ENCODE assay signal across 18 cellular contexts in genomic region chr5:29218138-29218537, GRCh38.
DNase-seq lines count a peak whose midpoint lies in the region; ATAC-seq lines count a peak whose summit lies in the region.
"Had no signal": no experiment of that assay in that cellular context is flagged by ENCODE, and none has a peak within 500 bp of the region (broad histone marks: within the 10 kb centered on the region; RNA-seq: fewer than 3 reads in every experiment).

No MANE protein-coding gene starts in this region.

- no peaks in the 10 kb centered on the region for H3K27me3 ChIP-seq in neuron (ENCODE audit: insufficient read depth, low read length)
- H3K27me3 ChIP-seq: body of pancreas, upper lobe of left lung had no signal

- DNase-seq in NCI-H146 (lab: John Stamatoyannopoulos, UW) (peak; percentile 2), NCI-H146 treated with DMSO at 0.1 percent for 48 hours (lab: John Stamatoyannopoulos, UW; ENCODE audit: unreplicated experiment) (no peak), NCI-H1105 treated with DMSO at 0.1 percent for 48 hours (lab: John Stamatoyannopoulos, UW) (peak; percentile 35), SK-N-DZ (ENCODE audit: low spot score) (peak; percentile 34)
- DNase-seq: activated CD4-positive, alpha-beta T cell treated with anti-CD3 and anti-CD28 coated beads, Interleukin-2, amount 50 U/mL, for 48 hours; activated naive CD4-positive, alpha-beta T cell treated with anti-CD3 and anti-CD28 coated beads, Interleukin-2, amount 50 U/mL, for 16 hours; activated T-cell treated with anti-CD3 and anti-CD28 coated beads, Interleukin-2, amount 50 U/mL, for 24 hours; body of pancreas; cortex of kidney; naive thymus-derived CD4-positive, alpha-beta T cell; stimulated activated naive CD4-positive, alpha-beta T cell treated with Interleukin-2 at 50 U/mL for 16 hours; upper lobe of left lung had no signal

- no peaks in the 10 kb centered on the region for H3K36me3 ChIP-seq in neuron (ENCODE audit: insufficient read depth, low read length)
- H3K36me3 ChIP-seq: upper lobe of left lung had no signal

- peak overlapping the region; percentile 26 for H2AFZ ChIP-seq in neuron (ENCODE audit: low read depth, low read length)

- no peaks in the 10 kb centered on the region for H3K4me1 ChIP-seq in neuron (ENCODE audit: insufficient read depth, low read length)
- H3K4me1 ChIP-seq: body of pancreas, upper lobe of left lung had no signal

- no peak overlapping the region for H3K4me3 ChIP-seq in neuron (ENCODE audit: low read length)
- H3K4me3 ChIP-seq: body of pancreas, GM12878, upper lobe of left lung had no signal

- no peaks in the 10 kb centered on the region for H3K9me3 ChIP-seq in neuron (ENCODE audit: low read length)
- H3K9me3 ChIP-seq: body of pancreas, upper lobe of left lung had no signal

- ATAC-seq in GM18868 (IDR thresholded peaks at IDR 0.05; ENCODE audit: unreplicated experiment) (no peak), GM18517 (IDR thresholded peaks at IDR 0.05; ENCODE audit: unreplicated experiment) (no peak), HG02973 (IDR thresholded peaks at IDR 0.05; ENCODE audit: unreplicated experiment) (no peak)
- ATAC-seq: body of pancreas; GM12878; naive thymus-derived CD4-positive, alpha-beta T cell; SK-N-SH treated with all-trans-retinoic acid at 6 μM for 48 hours had no signal
